Comparison of ENCODE assay signal across 10 cellular contexts in the genomic region with DNA sequence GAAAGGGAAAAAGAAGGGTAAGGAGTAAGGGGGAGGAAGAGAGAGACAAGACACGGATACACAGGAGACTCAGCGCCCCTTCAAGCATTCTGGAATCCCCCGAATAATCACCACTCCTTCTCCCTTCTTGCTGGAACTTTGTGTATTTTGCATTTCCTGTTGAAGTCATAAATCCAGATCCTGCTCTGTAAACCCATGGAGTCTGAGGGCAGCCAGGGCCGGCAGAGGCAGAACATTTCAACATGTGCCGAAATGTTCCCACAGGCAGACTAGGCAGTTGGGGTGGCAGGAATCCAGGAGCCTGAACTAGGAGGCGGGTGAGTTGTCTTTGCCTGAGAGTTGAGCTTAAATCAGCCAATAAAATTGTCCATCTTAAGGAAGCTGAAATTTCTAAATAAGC.
A peak's percentile ranks its signal among the peaks of the same experiment; 100 is the strongest.
DNase-seq lines count a peak whose midpoint lies in the region; ATAC-seq, FAIRE-seq and TF ChIP-seq lines count a peak whose summit lies in the region.
"Had no signal": no experiment of that assay in that cellular context is flagged by ENCODE, and none has a peak within 500 bp of the region (broad histone marks: within the 10 kb centered on the region; RNA-seq: fewer than 3 reads in every experiment).

No MANE protein-coding gene starts in this region.

- no peak overlapping the region for H2BK15ac ChIP-seq in neuronal stem cell (ENCODE audit: low read length)

- dilution Hi-C loops in keratinocyte (cut with MboI; ENCODE audit: extremely low pct_ligation_motif_present, low sequenced_read_pairs): no loop called here

- H3K36me3 ChIP-seq in bronchial epithelial cell (ENCODE audit: control insufficient read depth, insufficient read depth, low read length) (no peaks in the 10 kb centered on the region), keratinocyte (ENCODE audit: control insufficient read depth in 2 of 2, extremely low read depth in 1 of 2, insufficient read depth in 2 of 2, low read length in 2 of 2) (no peaks in the 10 kb centered on the region), skeletal muscle satellite cell (ENCODE audit: insufficient read depth, low read length) (no peaks in the 10 kb centered on the region), neuronal stem cell (replicated peaks in 1 of 2; ENCODE audit: control insufficient read depth in 2 of 2, insufficient read depth in 2 of 2, low read length in 2 of 2) (no peaks in the 10 kb centered on the region)

- H3K27ac ChIP-seq in keratinocyte (ENCODE audit: control insufficient read depth, insufficient read depth, low read length) (no peak overlapping the region), neuronal stem cell (replicated peaks; ENCODE audit: low read length) (no peak overlapping the region)

- CTCF ChIA-PET in activated naive CD4-positive, alpha-beta T cell treated with anti-CD3 and anti-CD28 coated beads, Interleukin-2, amount 10 ng/mL, durations not matched to agents 7 days and 5 days (lab: Charles Lee): no interaction called here

- no CpG with 5 or more reads among the region's 6 CpGs for WGBS in neuronal stem cell (ENCODE audit: extremely low coverage in 2 of 2, insufficient read length in 2 of 2, insufficient replicate concordance in 1 of 2), 2 donors

- DNase-seq in GM04503 (ENCODE audit: low read depth) (peak; percentile 94), bronchial epithelial cell (ENCODE audit: low read depth) (peak; percentile 82), keratinocyte (ENCODE audit: low read depth, low spot score) (peak; percentile 19), SK-N-DZ (ENCODE audit: low spot score) (no peak), neuronal stem cell (ENCODE audit: low spot score) (no peak)
- DNase-seq in activated naive CD4-positive, alpha-beta T cell treated with anti-CD3 and anti-CD28 coated beads, Interleukin-2, amount 10 ng/mL, durations not matched to agents 7 days and 5 days: no peak
- DNase-seq: cortex of kidney, T-cell had no signal

- no peak overlapping the region for H2BK5ac ChIP-seq in neuronal stem cell (ENCODE audit: low read length)

- no peak for ATAC-seq in activated CD4-positive, CD25-positive, alpha-beta regulatory T cell treated with anti-CD3 and anti-CD28 coated beads, Interleukin-2, amount 50 U/mL, for 24 hours
- ATAC-seq: T-cell had no signal

- no peak overlapping the region for H2BK120ac ChIP-seq in neuronal stem cell (ENCODE audit: low read depth, low read length)

- no peak overlapping the region for H3K23ac ChIP-seq in neuronal stem cell (ENCODE audit: low read depth, low read length, poor library complexity)

- H3K18ac ChIP-seq in neuronal stem cell (ENCODE audit: low read length): no peak overlapping the region

- H2BK12ac ChIP-seq in neuronal stem cell (ENCODE audit: low read length): no peak overlapping the region

- H3K4me3 ChIP-seq in bronchial epithelial cell (ENCODE audit: low read depth, low read length) (no peak overlapping the region), keratinocyte (ENCODE audit: control insufficient read depth in 2 of 3, extremely low read depth in 1 of 3, insufficient read depth in 2 of 3, low read depth in 1 of 3, low read length in 3 of 3) (peak overlapping the region in 1 of 3 experiments; percentile 7), skeletal muscle satellite cell (ENCODE audit: low read length) (peak overlapping the region; percentile 56), neuronal stem cell (ENCODE audit: low read length in 2 of 2) (no peak overlapping the region)

- no peak overlapping the region for H4K8ac ChIP-seq in neuronal stem cell (ENCODE audit: low read depth, low read length)

- H3K79me1 ChIP-seq in neuronal stem cell (ENCODE audit: low read depth, low read length): no peaks in the 10 kb centered on the region

- peak overlapping the region; percentile 56 for H3K4me2 ChIP-seq in keratinocyte (ENCODE audit: control insufficient read depth, extremely low read depth, insufficient read depth, low read depth, low read length)
- H3K4me2 ChIP-seq in skeletal muscle satellite cell (ENCODE audit: low read length): peak overlapping the region; percentile 75
- H3K4me2 ChIP-seq in neuronal stem cell (ENCODE audit: insufficient read depth, low read length, poor library complexity, severe bottlenecking): no peak overlapping the region

- no peaks in the 10 kb centered on the region for H3K79me2 ChIP-seq in keratinocyte (ENCODE audit: control insufficient read depth, insufficient read depth, low read length)

- H3K4me1 ChIP-seq in keratinocyte (ENCODE audit: control insufficient read depth, extremely low read depth, insufficient read depth, low read length) (peaks cover 38% of the 10 kb centered on the region), skeletal muscle satellite cell (ENCODE audit: control insufficient read depth, insufficient read depth, low read length) (peaks cover 93% of the 10 kb centered on the region), neuronal stem cell (ENCODE audit: control insufficient read depth in 2 of 2, insufficient read depth in 1 of 2, low read depth in 1 of 2, low read length in 2 of 2) (peaks cover 3 to 7% of the 10 kb centered on the region in 2 donors)

- FAIRE-seq in bronchial epithelial cell (lab: Jason Lieb, UNC): no peak
- peak; percentile 75 for FAIRE-seq in keratinocyte (lab: Jason Lieb, UNC)

- H3K27ac Mint-ChIP-seq in activated naive CD4-positive, alpha-beta T cell treated with anti-CD3 and anti-CD28 coated beads, Interleukin-2, amount 10 ng/mL, durations not matched to agents 7 days and 5 days: no peak overlapping the region
- H3K27ac Mint-ChIP-seq: T-cell had no signal

- H3K14ac ChIP-seq in neuronal stem cell (ENCODE audit: low read length): no peak overlapping the region

- no peaks in the 10 kb centered on the region for H3K9me3 Mint-ChIP-seq in activated naive CD4-positive, alpha-beta T cell treated with anti-CD3 and anti-CD28 coated beads, Interleukin-2, amount 10 ng/mL, durations not matched to agents 7 days and 5 days
- H3K9me3 Mint-ChIP-seq: T-cell had no signal

- H4K91ac ChIP-seq in neuronal stem cell (ENCODE audit: low read depth, low read length, poor library complexity): no peak overlapping the region

- H3K4me3 Mint-ChIP-seq in activated naive CD4-positive, alpha-beta T cell treated with anti-CD3 and anti-CD28 coated beads, Interleukin-2, amount 10 ng/mL, durations not matched to agents 7 days and 5 days: no peak overlapping the region
- H3K4me3 Mint-ChIP-seq: T-cell had no signal

- H3K9me3 ChIP-seq in keratinocyte (ENCODE audit: control insufficient read depth, low read depth, low read length) (no peaks in the 10 kb centered on the region), skeletal muscle satellite cell (replicated peaks; ENCODE audit: low read length) (no peaks in the 10 kb centered on the region), neuronal stem cell (replicated peaks in 1 of 2; ENCODE audit: control insufficient read depth in 2 of 2, insufficient read depth in 1 of 2, low read depth in 1 of 2, low read length in 2 of 2) (peaks cover 3 to 4% of the 10 kb centered on the region in 2 donors)

- no peak overlapping the region for H2AK5ac ChIP-seq in neuronal stem cell (ENCODE audit: low read depth, low read length)

- no peaks in the 10 kb centered on the region for H3K36me3 Mint-ChIP-seq in activated naive CD4-positive, alpha-beta T cell treated with anti-CD3 and anti-CD28 coated beads, Interleukin-2, amount 10 ng/mL, durations not matched to agents 7 days and 5 days
- H3K36me3 Mint-ChIP-seq: T-cell had no signal

- H3K27me3 ChIP-seq in bronchial epithelial cell (ENCODE audit: control insufficient read depth, insufficient read depth, low read length) (no peaks in the 10 kb centered on the region), keratinocyte (ENCODE audit: control insufficient read depth, extremely low read depth, insufficient read depth, low read length) (peaks cover 23% of the 10 kb centered on the region), skeletal muscle satellite cell (ENCODE audit: control insufficient read depth, insufficient read depth, low read length) (no peaks in the 10 kb centered on the region), neuronal stem cell (ENCODE audit: control insufficient read depth in 3 of 3, insufficient read depth in 3 of 3, low read depth in 1 of 3, low read length in 3 of 3) (no peaks in the 10 kb centered on the region)

- no peaks in the 10 kb centered on the region for H4K20me1 ChIP-seq in keratinocyte (ENCODE audit: control insufficient read depth, extremely low read depth, insufficient read depth, low read length)

- peak overlapping the region; percentile 69 for H2AFZ ChIP-seq in keratinocyte (ENCODE audit: control insufficient read depth, low read length)
- no peak overlapping the region for H2AFZ ChIP-seq in neuronal stem cell (ENCODE audit: low read length)

- H3K4me1 Mint-ChIP-seq in activated naive CD4-positive, alpha-beta T cell treated with anti-CD3 and anti-CD28 coated beads, Interleukin-2, amount 10 ng/mL, durations not matched to agents 7 days and 5 days: peaks cover 22% of the 10 kb centered on the region

- no peak overlapping the region for H3K9ac ChIP-seq in keratinocyte (ENCODE audit: control insufficient read depth, extremely low read depth, insufficient read depth, low read length)
- H3K9ac ChIP-seq in skeletal muscle satellite cell (ENCODE audit: low read depth, low read length): peak overlapping the region; percentile 88
- no peak overlapping the region for H3K9ac ChIP-seq in neuronal stem cell (ENCODE audit: low read depth, low read length, poor library complexity)

- peaks cover 48% of the 10 kb centered on the region for H3K27me3 Mint-ChIP-seq in activated naive CD4-positive, alpha-beta T cell treated with anti-CD3 and anti-CD28 coated beads, Interleukin-2, amount 10 ng/mL, durations not matched to agents 7 days and 5 days
- H3K27me3 Mint-ChIP-seq: T-cell had no signal

- H3K9me1 ChIP-seq in keratinocyte (ENCODE audit: control insufficient read depth, extremely low read depth, insufficient read depth, low read length): no peaks in the 10 kb centered on the region

- TF ChIP-seq CTCF in bronchial epithelial cell (IDR thresholded peaks at IDR 0.05; ENCODE audit: insufficient read depth, low read length, severe bottlenecking): no peak
- no peak for TF ChIP-seq CTCF in keratinocyte (optimal IDR thresholded peaks at IDR 0.05 in 1 of 3, IDR thresholded peaks at IDR 0.05 in 1 of 3, conservative IDR thresholded peaks at IDR 0.05 in 1 of 3; ENCODE audit: extremely low read depth in 1 of 3, insufficient read depth in 2 of 3, low read length in 3 of 3)

- no peak overlapping the region for H3K4ac ChIP-seq in neuronal stem cell (ENCODE audit: low read length)

Comparison
In these comparisons a context has a peak if more than half of its experiments do, and no peak if none do; other contexts are left out.
1. DNase-seq: peak in GM04503 (single experiment), bronchial epithelial cell (single experiment) and keratinocyte (single experiment); none in activated naive CD4-positive, alpha-beta T cell treated with anti-CD3 and anti-CD28 coated beads, Interleukin-2, amount 10 ng/mL, durations not matched to agents 7 days and 5 days (single experiment), SK-N-DZ (single experiment) and neuronal stem cell (single experiment).